8 cellular contexts compared by ENCODE assay signal in the genomic region with DNA sequence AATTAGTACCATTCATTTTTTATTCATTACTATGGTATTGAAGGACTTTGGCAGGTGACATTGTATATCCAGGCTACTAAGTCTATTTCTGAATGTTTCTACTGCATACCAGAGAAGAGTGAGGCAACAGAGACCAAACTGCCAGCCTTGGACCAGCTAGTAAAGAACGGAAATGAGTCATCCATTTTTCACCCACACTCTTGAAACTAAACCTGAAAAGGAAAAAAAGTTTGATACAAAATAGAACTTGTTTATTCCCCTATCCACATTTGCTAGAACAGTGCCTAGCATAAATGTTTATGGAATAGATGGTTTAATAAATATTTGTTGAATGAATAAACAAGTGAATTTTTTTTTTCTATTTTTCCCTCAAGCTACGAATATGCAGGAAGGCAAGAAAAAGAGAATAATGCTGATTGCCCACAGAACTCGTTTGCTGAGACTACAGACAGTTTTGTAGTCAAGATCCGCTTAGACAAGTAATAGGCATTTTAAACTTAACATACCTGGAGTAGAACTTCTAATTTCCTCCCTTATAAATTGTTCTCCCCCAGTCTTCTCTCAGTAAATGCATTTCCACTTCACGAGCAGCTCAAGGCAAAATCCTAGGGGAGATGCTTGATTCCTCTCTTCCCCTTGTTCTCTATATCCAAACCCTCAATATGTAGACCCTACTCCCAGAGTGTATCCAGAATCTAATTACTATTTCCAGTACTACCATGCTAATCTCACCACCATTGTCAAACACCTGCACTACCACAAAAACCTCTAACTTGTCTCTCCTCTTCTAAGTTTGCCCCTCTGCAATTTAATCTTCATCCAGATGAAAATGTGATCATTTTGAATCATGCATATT.
DNase-seq lines count a peak whose midpoint lies in the region; ATAC-seq and TF ChIP-seq lines count a peak whose summit lies in the region.

No MANE protein-coding gene starts in this region.

- ATAC-seq in GM21619 (IDR thresholded peaks at IDR 0.05; ENCODE audit: unreplicated experiment) = peak; percentile 75
- ATAC-seq in activated B cell treated with CpG ODN at 0.5 μM for 24 hours (ENCODE audit: low read depth) = peak; percentile 82
- peak; percentile 60 for ATAC-seq in esophagus mucosa
- no peak for ATAC-seq in WTC11

- TF ChIP-seq EP300 in Ishikawa (IDR thresholded peaks at IDR 0.05; ENCODE audit: borderline replicate concordance) = peak; percentile 43; the same call in 1 of the 2 replicates

- no peaks in the 10 kb centered on the region for H3K27me3 Mint-ChIP-seq in activated B cell treated with CpG ODN at 0.5 μM for 24 hours
- H3K27me3 Mint-ChIP-seq in WTC11 (ENCODE audit: low read depth) = no peaks in the 10 kb centered on the region

- CTCF ChIA-PET in activated B cell treated with CpG ODN at 0.5 μM for 24 hours (lab: Charles Lee) (interaction anchor here (0.6 kb wide), 1 partner anchor 20 kb away, joined by 3 read pairs; no protein-coding TSS in a partner anchor), WTC11 (lab: Charles Lee) (no interaction called here)

- no peak for TF ChIP-seq RAD21 in Ishikawa (IDR thresholded peaks at IDR 0.05; ENCODE audit: low read depth)

- H3K4me3 ChIP-seq in skeletal muscle cell (ENCODE audit: low read depth, low read length) = no peak overlapping the region

- H3K4me3 Mint-ChIP-seq in activated B cell treated with CpG ODN at 0.5 μM for 24 hours = peak overlapping the region; percentile 44
- H3K4me3 Mint-ChIP-seq in WTC11 = no peak overlapping the region

- H3K9me3 Mint-ChIP-seq in activated B cell treated with CpG ODN at 0.5 μM for 24 hours (no peaks in the 10 kb centered on the region), WTC11 (no peaks in the 10 kb centered on the region)

- peak; percentile 31 for DNase-seq in GF-D8 (lab: John Stamatoyannopoulos, UW)
- no peak for DNase-seq in activated B cell treated with CpG ODN at 0.5 μM for 24 hours
- peak; percentile 65 for DNase-seq in skeletal muscle cell (ENCODE audit: low read depth)
- no peak for DNase-seq in NCI-H187 treated with DMSO at 0.1 percent for 48 hours (lab: John Stamatoyannopoulos, UW)
- DNase-seq in WTC11 (ENCODE audit: low spot score) = no peak

- TF ChIP-seq CTCF in activated B cell treated with CpG ODN at 0.5 μM for 24 hours (IDR thresholded peaks at IDR 0.05) (no peak), WTC11 (IDR thresholded peaks at IDR 0.05) (no peak)

- POLR2A ChIA-PET in activated B cell treated with CpG ODN at 0.5 μM for 24 hours (lab: Charles Lee) = interaction anchor here (0.5 to 1.3 kb wide), 3 partner anchors 18 to 89 kb away, joined by 3 to 4 read pairs (median 3); no protein-coding TSS in a partner anchor
- POLR2A ChIA-PET in WTC11 (lab: Charles Lee) = no interaction called here

- H3K4me1 Mint-ChIP-seq in activated B cell treated with CpG ODN at 0.5 μM for 24 hours (peaks cover 60% of the 10 kb centered on the region), WTC11 (peaks cover 11% of the 10 kb centered on the region)

- H3K27ac Mint-ChIP-seq in activated B cell treated with CpG ODN at 0.5 μM for 24 hours (peak overlapping the region; percentile 74), WTC11 (no peak overlapping the region)

- H3K36me3 Mint-ChIP-seq in activated B cell treated with CpG ODN at 0.5 μM for 24 hours (ENCODE audit: low read depth) (no peaks in the 10 kb centered on the region), WTC11 (no peaks in the 10 kb centered on the region)

- intact Hi-C loops in activated B cell treated with CpG ODN at 0.5 μM for 24 hours (cut with micrococcal nuclease) = loop anchor here (1.0 to 2.0 kb wide), 3 partner anchors 17 to 146 kb away; a partner anchor contains a TSS

TF ChIP-seq in Ishikawa, 13 proteins besides CTCF, POLR2A, EP300 and RAD21:
- TF ChIP-seq CREB1 (IDR thresholded peaks at IDR 0.05; ENCODE audit: low read depth) (no peak), CEBPB (IDR thresholded peaks at IDR 0.05) (peak; percentile 67), NFIC (IDR thresholded peaks at IDR 0.05) (peak; percentile 52; the same call in 1 of the 2 replicates), TEAD4 (IDR thresholded peaks at IDR 0.05) (peak; percentile 65; the same call in 1 of the 2 replicates), TCF12 (IDR thresholded peaks at IDR 0.05; ENCODE audit: low read depth) (peak; percentile 21; the same call in 1 of the 2 replicates), FOXM1 (IDR thresholded peaks at IDR 0.05; ENCODE audit: borderline replicate concordance, low read depth) (0 out of 2 replicates have a peak, but pooled peaks have one; percentile 20)

TF ChIP-seq in WTC11, 78 proteins besides CTCF, POLR2A, EP300 and RAD21:
- no peak for TF ChIP-seq CREM (CRISPR knock-in tag; IDR thresholded peaks at IDR 0.05)
- no peak for TF ChIP-seq RELA (CRISPR knock-in tag; IDR thresholded peaks at IDR 0.05; ENCODE audit: borderline replicate concordance)
- TF ChIP-seq, protein P1, sequence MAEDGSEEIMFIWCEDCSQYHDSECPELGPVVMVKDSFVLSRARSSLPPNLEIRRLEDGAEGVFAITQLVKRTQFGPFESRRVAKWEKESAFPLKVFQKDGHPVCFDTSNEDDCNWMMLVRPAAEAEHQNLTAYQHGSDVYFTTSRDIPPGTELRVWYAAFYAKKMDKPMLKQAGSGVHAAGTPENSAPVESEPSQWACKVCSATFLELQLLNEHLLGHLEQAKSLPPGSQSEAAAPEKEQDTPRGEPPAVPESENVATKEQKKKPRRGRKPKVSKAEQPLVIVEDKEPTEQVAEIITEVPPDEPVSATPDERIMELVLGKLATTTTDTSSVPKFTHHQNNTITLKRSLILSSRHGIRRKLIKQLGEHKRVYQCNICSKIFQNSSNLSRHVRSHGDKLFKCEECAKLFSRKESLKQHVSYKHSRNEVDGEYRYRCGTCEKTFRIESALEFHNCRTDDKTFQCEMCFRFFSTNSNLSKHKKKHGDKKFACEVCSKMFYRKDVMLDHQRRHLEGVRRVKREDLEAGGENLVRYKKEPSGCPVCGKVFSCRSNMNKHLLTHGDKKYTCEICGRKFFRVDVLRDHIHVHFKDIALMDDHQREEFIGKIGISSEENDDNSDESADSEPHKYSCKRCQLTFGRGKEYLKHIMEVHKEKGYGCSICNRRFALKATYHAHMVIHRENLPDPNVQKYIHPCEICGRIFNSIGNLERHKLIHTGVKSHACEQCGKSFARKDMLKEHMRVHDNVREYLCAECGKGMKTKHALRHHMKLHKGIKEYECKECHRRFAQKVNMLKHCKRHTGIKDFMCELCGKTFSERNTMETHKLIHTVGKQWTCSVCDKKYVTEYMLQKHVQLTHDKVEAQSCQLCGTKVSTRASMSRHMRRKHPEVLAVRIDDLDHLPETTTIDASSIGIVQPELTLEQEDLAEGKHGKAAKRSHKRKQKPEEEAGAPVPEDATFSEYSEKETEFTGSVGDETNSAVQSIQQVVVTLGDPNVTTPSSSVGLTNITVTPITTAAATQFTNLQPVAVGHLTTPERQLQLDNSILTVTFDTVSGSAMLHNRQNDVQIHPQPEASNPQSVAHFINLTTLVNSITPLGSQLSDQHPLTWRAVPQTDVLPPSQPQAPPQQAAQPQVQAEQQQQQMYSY (CRISPR knock-in tag; IDR thresholded peaks at IDR 0.05) = no peak
- TF ChIP-seq RORB (CRISPR knock-in tag; IDR thresholded peaks at IDR 0.05) = no peak
- TF ChIP-seq ZBTB21 (CRISPR knock-in tag; IDR thresholded peaks at IDR 0.05; ENCODE audit: borderline replicate concordance) = no peak
- TF ChIP-seq ELF4 (CRISPR knock-in tag; IDR thresholded peaks at IDR 0.05; ENCODE audit: low read depth) = no peak
- TF ChIP-seq TCF7 (CRISPR knock-in tag; IDR thresholded peaks at IDR 0.05; ENCODE audit: low read depth) = no peak
- TF ChIP-seq NFATC4 (CRISPR knock-in tag; IDR thresholded peaks at IDR 0.05) = no peak
- TF ChIP-seq CBFB (CRISPR knock-in tag; IDR thresholded peaks at IDR 0.05; ENCODE audit: low read depth) = no peak

Comparison
In these comparisons a context has a peak if more than half of its experiments do, and no peak if none do; other contexts are left out.
1. DNase-seq: peak in GF-D8 (single experiment) and skeletal muscle cell (single experiment); none in activated B cell treated with CpG ODN at 0.5 μM for 24 hours (single experiment), NCI-H187 treated with DMSO at 0.1 percent for 48 hours (single experiment) and WTC11 (single experiment).